23 cellular contexts compared by ENCODE assay signal in the genomic region with DNA sequence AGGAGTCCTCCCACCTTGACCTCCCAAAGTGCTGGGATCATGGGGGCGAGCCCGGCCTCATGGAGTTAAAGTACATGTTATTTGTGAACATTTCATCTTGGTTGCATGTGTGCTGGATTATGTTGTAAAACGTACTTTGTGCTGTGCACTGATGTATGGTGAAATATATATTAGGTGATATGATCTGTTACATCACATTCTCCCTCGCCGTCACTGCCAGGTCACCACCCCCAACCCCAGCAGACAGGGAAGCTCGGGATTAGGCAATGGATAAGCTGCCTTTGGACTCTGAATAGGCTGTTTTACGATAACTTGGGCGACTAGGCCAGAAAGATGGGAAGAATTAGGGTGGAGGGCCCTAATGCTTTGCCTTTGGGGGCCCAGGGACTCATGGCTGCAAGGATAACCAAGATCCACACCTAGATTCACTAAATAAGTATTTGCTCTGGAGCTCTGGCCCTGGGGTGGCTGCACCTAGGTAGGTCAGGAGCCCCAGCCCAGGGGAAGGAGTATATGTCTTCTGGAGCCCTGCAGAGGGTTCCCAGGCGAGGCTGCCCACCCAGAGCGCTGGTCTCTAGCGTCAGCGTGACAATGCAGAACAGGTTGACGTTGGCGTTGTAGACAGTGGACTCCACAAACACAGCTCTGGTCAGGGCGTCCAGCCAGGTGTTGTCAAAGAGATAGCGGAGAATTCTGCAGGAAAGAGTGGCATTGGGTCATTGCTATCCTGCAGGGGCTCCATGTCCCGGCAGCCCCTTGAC.
"Had no signal": no experiment of that assay in that cellular context is flagged by ENCODE, and none has a peak within 500 bp of the region (broad histone marks: within the 10 kb centered on the region; RNA-seq: fewer than 3 reads in every experiment).

No MANE protein-coding gene starts in this region.

- H3K4me1 ChIP-seq: body of pancreas, esophagus muscularis mucosa, heart right ventricle, left ventricle myocardium inferior, spleen, suprapubic skin, tibial nerve had no signal

- H3K27ac ChIP-seq: body of pancreas, esophagus muscularis mucosa, heart right ventricle, left ventricle myocardium inferior, spleen, suprapubic skin, tibial nerve had no signal

- H3K36me3 Mint-ChIP-seq: activated naive CD8-positive, alpha-beta T cell had no signal

- H3K9me3 ChIP-seq: body of pancreas, esophagus muscularis mucosa, heart right ventricle, left ventricle myocardium inferior, spleen, suprapubic skin, tibial nerve had no signal

- H3K4me3 ChIP-seq: body of pancreas, esophagus muscularis mucosa, heart right ventricle, left ventricle myocardium inferior, spleen, suprapubic skin, tibial nerve had no signal

- H3K4me3 Mint-ChIP-seq: activated naive CD8-positive, alpha-beta T cell; nephron; T-helper 2 cell treated with Interferon-gamma antibody and Interleukin-4, amounts not matched to agents 5 μg/mL and 100 μg/mL, for 36 hours had no signal

- H3K27me3 Mint-ChIP-seq: activated naive CD8-positive, alpha-beta T cell had no signal

- H3K27me3 ChIP-seq: body of pancreas, heart right ventricle, spleen, suprapubic skin, tibial nerve had no signal

- H3K36me3 ChIP-seq: spleen, tibial nerve had no signal

- DNase-seq: activated CD4-positive, alpha-beta T cell treated with anti-CD3 and anti-CD28 coated beads for 48 hours; activated CD4-positive, alpha-beta T cell treated with anti-CD3 and anti-CD28 coated beads, Interleukin-2, amount 50 U/mL, for 48 hours; activated CD8-positive, alpha-beta memory T cell treated with anti-CD3 and anti-CD28 coated beads for 24 hours; activated effector memory CD4-positive, alpha-beta T cell treated with Interleukin-2 at 50 U/mL for 16 hours; activated naive CD4-positive, alpha-beta T cell treated with Interleukin-2 at 50 U/mL for 16 hours; aorta; body of pancreas; dermis blood vessel endothelial cell; effector CD4-positive, alpha-beta T cell; foreskin melanocyte; heart right ventricle; left ventricle myocardium inferior; nucleus accumbens; right cardiac atrium; spleen; stimulated activated naive CD4-positive, alpha-beta T cell; T-helper 1 cell had no signal

- ATAC-seq: body of pancreas, heart right ventricle, right cardiac atrium had no signal

- H3K27ac Mint-ChIP-seq: activated naive CD8-positive, alpha-beta T cell; nephron; T-helper 2 cell treated with Interferon-gamma antibody and Interleukin-4, amounts not matched to agents 5 μg/mL and 100 μg/mL, for 36 hours had no signal

- H3K4me1 Mint-ChIP-seq: nephron had no signal

- H3K9me3 Mint-ChIP-seq: nephron; T-helper 2 cell treated with Interferon-gamma antibody and Interleukin-4, amounts not matched to agents 5 μg/mL and 100 μg/mL, for 36 hours had no signal
